Comparison of ENCODE assay signal across 10 cellular contexts in genomic region chr12:121748218-121748570, GRCh38. TPM values are rescaled to one million over a fixed set of nuclear protein-coding genes. Genes with fewer than 3 reads are reported as not detected.
DNase-seq lines count a peak whose midpoint lies in the region; ATAC-seq and TF ChIP-seq lines count a peak whose summit lies in the region.
"Had no signal": no experiment of that assay in that cellular context is flagged by ENCODE, and none has a peak within 500 bp of the region (broad histone marks: within the 10 kb centered on the region; RNA-seq: fewer than 3 reads in every experiment).

No MANE protein-coding gene starts in this region.

- H3K23me2 ChIP-seq in H9 (ENCODE audit: insufficient read length, low read depth, low read length, poor library complexity, severe bottlenecking): no peaks in the 10 kb centered on the region

- no peak overlapping the region for H3K23ac ChIP-seq in H9 (ENCODE audit: insufficient read length, low read depth, low read length)

- no peak overlapping the region for H3K14ac ChIP-seq in H9 (ENCODE audit: insufficient read depth, low read length)

- H3K27me3 ChIP-seq in H9 (ENCODE audit: insufficient read depth, low read length): no peaks in the 10 kb centered on the region
- H3K27me3 ChIP-seq: esophagus muscularis mucosa had no signal

- H4K8ac ChIP-seq in H9 (replicated peaks; ENCODE audit: insufficient read length, low read depth, low read length): no peak overlapping the region

- H3K4me3 Mint-ChIP-seq in H9 (no peak overlapping the region), activated B cell treated with CpG ODN at 0.5 μM for 24 hours (no peak overlapping the region)
- no peak overlapping the region for H3K4me3 Mint-ChIP-seq in activated naive CD4-positive, alpha-beta T cell treated with anti-CD3 and anti-CD28 coated beads, Interleukin-2, amount 10 ng/mL, durations not matched to agents 7 days and 5 days
- H3K4me3 Mint-ChIP-seq: CD4-positive, CD25-positive, alpha-beta regulatory T cell had no signal

- H2BK5ac ChIP-seq in H9 (ENCODE audit: insufficient read length, low read length): no peak overlapping the region

- CTCF ChIA-PET in activated B cell treated with CpG ODN at 0.5 μM for 24 hours (lab: Charles Lee): no interaction called here
- CTCF ChIA-PET in activated naive CD4-positive, alpha-beta T cell treated with anti-CD3 and anti-CD28 coated beads, Interleukin-2, amount 10 ng/mL, durations not matched to agents 7 days and 5 days (lab: Charles Lee): no interaction called here

- H3K79me1 ChIP-seq in H9 (ENCODE audit: insufficient read depth, low read depth, low read length, poor library complexity, severe bottlenecking): no peaks in the 10 kb centered on the region

- H2BK120ac ChIP-seq in H9 (ENCODE audit: low read depth, low read length, poor library complexity, severe bottlenecking): no peak overlapping the region

- H3K4me1 ChIP-seq in H9 (ENCODE audit: insufficient read depth, low read length): no peaks in the 10 kb centered on the region

- ATAC-seq in activated B cell treated with CpG ODN at 0.5 μM for 24 hours (ENCODE audit: low read depth) (no peak), GM19467 (IDR thresholded peaks at IDR 0.05; ENCODE audit: unreplicated experiment) (no peak)

- peaks cover 0 to 7% of the 10 kb centered on the region in 2 experiments; a peak in 3 of 4 replicates for H3K4me1 Mint-ChIP-seq in H9
- H3K4me1 Mint-ChIP-seq in activated B cell treated with CpG ODN at 0.5 μM for 24 hours: peaks cover 8% of the 10 kb centered on the region
- H3K4me1 Mint-ChIP-seq in activated naive CD4-positive, alpha-beta T cell treated with anti-CD3 and anti-CD28 coated beads, Interleukin-2, amount 10 ng/mL, durations not matched to agents 7 days and 5 days: peaks cover 5% of the 10 kb centered on the region

- H2BK12ac ChIP-seq in H9 (ENCODE audit: insufficient read length, low read depth, low read length): no peak overlapping the region

- POLR2A ChIA-PET in activated B cell treated with CpG ODN at 0.5 μM for 24 hours (lab: Charles Lee): no interaction called here

- H3K9ac ChIP-seq in H9 (ENCODE audit: extremely low read depth, insufficient read length, low read length): no peak overlapping the region

- H3K9me3 ChIP-seq in H9 (ENCODE audit: control insufficient read depth, low read depth, low read length): no peaks in the 10 kb centered on the region
- H3K9me3 ChIP-seq: esophagus muscularis mucosa had no signal

- no peak for TF ChIP-seq CTCF in H9 (conservative IDR thresholded peaks at IDR 0.05)
- no peak for TF ChIP-seq CTCF in activated B cell treated with CpG ODN at 0.5 μM for 24 hours (IDR thresholded peaks at IDR 0.05)

- no peak overlapping the region for H3K27ac ChIP-seq in H9 (ENCODE audit: insufficient read length, low read depth, low read length)

- no peak overlapping the region for H3K4ac ChIP-seq in H9 (ENCODE audit: low read depth, low read length)

- H3K9me3 Mint-ChIP-seq in H9: no peaks in the 10 kb centered on the region
- H3K9me3 Mint-ChIP-seq in activated B cell treated with CpG ODN at 0.5 μM for 24 hours: no peaks in the 10 kb centered on the region
- H3K9me3 Mint-ChIP-seq in activated naive CD4-positive, alpha-beta T cell treated with anti-CD3 and anti-CD28 coated beads, Interleukin-2, amount 10 ng/mL, durations not matched to agents 7 days and 5 days: no peaks in the 10 kb centered on the region

- peaks cover 14 to 46% (median 15%) of the 10 kb centered on the region in 3 experiments for H3K36me3 Mint-ChIP-seq in H9 (ENCODE audit: insufficient read depth in 1 of 3, low read depth in 3 of 3)
- H3K36me3 Mint-ChIP-seq in activated B cell treated with CpG ODN at 0.5 μM for 24 hours (ENCODE audit: low read depth): peaks cover 3% of the 10 kb centered on the region
- H3K36me3 Mint-ChIP-seq in activated naive CD4-positive, alpha-beta T cell treated with anti-CD3 and anti-CD28 coated beads, Interleukin-2, amount 10 ng/mL, durations not matched to agents 7 days and 5 days: peaks cover 12% of the 10 kb centered on the region

- H2BK15ac ChIP-seq in H9 (ENCODE audit: low read depth, low read length): no peak overlapping the region

- H3K27ac Mint-ChIP-seq in H9: peak overlapping the region in 1 of 3 experiments; percentile 86; a peak in 3 of 7 replicates
- peak overlapping the region; percentile 42 for H3K27ac Mint-ChIP-seq in activated B cell treated with CpG ODN at 0.5 μM for 24 hours
- H3K27ac Mint-ChIP-seq in activated naive CD4-positive, alpha-beta T cell treated with anti-CD3 and anti-CD28 coated beads, Interleukin-2, amount 10 ng/mL, durations not matched to agents 7 days and 5 days: no peak overlapping the region

- no peak overlapping the region for H4K91ac ChIP-seq in H9 (ENCODE audit: insufficient read length, low read depth, low read length)

- no peak overlapping the region for H3K18ac ChIP-seq in H9 (ENCODE audit: insufficient read length, low read depth, low read length)

- no peaks in the 10 kb centered on the region for H3K79me2 ChIP-seq in H9 (ENCODE audit: insufficient read depth, low read length)

- no peak overlapping the region for H3K4me2 ChIP-seq in H9 (ENCODE audit: insufficient read depth, insufficient read length, low read length)

- no peak overlapping the region for H4K5ac ChIP-seq in H9 (ENCODE audit: insufficient read length, low read depth, low read length)

- H3T11ph ChIP-seq in H9 (ENCODE audit: low read length): no peak overlapping the region

- DNase-seq in A172 (ENCODE audit: low spot score) (peak; percentile 29), H9 (peak; percentile 61), activated B cell treated with CpG ODN at 0.5 μM for 24 hours (no peak), left kidney (ENCODE audit: low read depth, low spot score) (peak; percentile 51), T-helper 9 cell (no peak), GM19240 (ENCODE audit: insufficient read length, low spot score) (no peak)
- DNase-seq in activated naive CD4-positive, alpha-beta T cell treated with anti-CD3 and anti-CD28 coated beads, Interleukin-2, amount 10 ng/mL, durations not matched to agents 7 days and 5 days: no peak

- H2AFZ ChIP-seq in H9 (ENCODE audit: low read length): no peak overlapping the region

- WGBS in H9 (ENCODE audit: extremely low coverage, insufficient read length, low lambda C conversion rate): no CpG with 5 or more reads among the region's 13 CpGs

- H2BK20ac ChIP-seq in H9 (ENCODE audit: low read depth, low read length, poor library complexity, severe bottlenecking): no peak overlapping the region

- intact Hi-C loops in activated B cell treated with CpG ODN at 0.5 μM for 24 hours (cut with micrococcal nuclease): no loop called here

- no peak overlapping the region for H3K56ac ChIP-seq in H9 (ENCODE audit: insufficient read length, low read depth, low read length)

- H4K20me1 ChIP-seq in H9 (ENCODE audit: control insufficient read depth, insufficient read depth, insufficient read length): no peaks in the 10 kb centered on the region

- no peak overlapping the region for H2AK5ac ChIP-seq in H9 (ENCODE audit: insufficient read length, low read length)

- no peaks in the 10 kb centered on the region for H3K27me3 Mint-ChIP-seq in H9 (ENCODE audit: low read depth)
- H3K27me3 Mint-ChIP-seq in activated B cell treated with CpG ODN at 0.5 μM for 24 hours: no peaks in the 10 kb centered on the region
- H3K27me3 Mint-ChIP-seq in activated naive CD4-positive, alpha-beta T cell treated with anti-CD3 and anti-CD28 coated beads, Interleukin-2, amount 10 ng/mL, durations not matched to agents 7 days and 5 days: no peaks in the 10 kb centered on the region
- H3K27me3 Mint-ChIP-seq: CD4-positive, CD25-positive, alpha-beta regulatory T cell had no signal

RNA-seq across cellular contexts. Expression of gene TMEM120B, which starts 35.6 kb away (rescaled TPM):
- total RNA-seq in A172 (2014; rRNA removed; shearing (Covaris generic)): 4.6 and 5.5 TPM in 2 replicates
- total RNA-seq in H9 (2021) (21.9 and 25.8 TPM in 2 replicates), activated B cell treated with CpG ODN at 0.5 μM for 24 hours (7.3 and 8.3 TPM in 2 replicates)

RNA-seq across cellular contexts. Expression of gene RHOF, which starts 45.3 kb away (rescaled TPM):
- total RNA-seq in A172 (2014; rRNA removed; shearing (Covaris generic)): 1.8 and 2.7 TPM in 2 replicates
- 29.1 and 29.3 TPM in 2 replicates for total RNA-seq in H9 (2021)
- 133 and 142 TPM in 2 replicates for total RNA-seq in activated B cell treated with CpG ODN at 0.5 μM for 24 hours

RNA-seq across cellular contexts. Expression of gene SETD1B, which starts 55.6 kb away (rescaled TPM):
- total RNA-seq in A172 (2014; rRNA removed; shearing (Covaris generic)): 1.9 and 2.4 TPM in 2 replicates
- total RNA-seq in H9 (2021): 38.2 and 40.4 TPM in 2 replicates
- total RNA-seq in activated B cell treated with CpG ODN at 0.5 μM for 24 hours: 36.0 and 40.3 TPM in 2 replicates

Comparison
In these comparisons a context has a peak if more than half of its experiments do, and no peak if none do; other contexts are left out.
1. DNase-seq: peak in A172 (single experiment), H9 (single experiment) and left kidney (single experiment); none in activated B cell treated with CpG ODN at 0.5 μM for 24 hours (single experiment), T-helper 9 cell (single experiment), activated naive CD4-positive, alpha-beta T cell treated with anti-CD3 and anti-CD28 coated beads, Interleukin-2, amount 10 ng/mL, durations not matched to agents 7 days and 5 days (single experiment) and GM19240 (single experiment).
2. RNA of gene SETD1B, which starts 55.6 kb away (total RNA-seq): 38.2 to 40.4 TPM in H9 and 36.0 to 40.3 TPM in activated B cell treated with CpG ODN at 0.5 μM for 24 hours; 1.9 to 2.4 TPM in A172; every median in the first group is over 10 times any median in the second.